In genomic region chr13:45989607-45990006, GRCh38 we compare ENCODE assay signal across 12 cellular contexts.
DNase-seq lines count a peak whose midpoint lies in the region; TF ChIP-seq lines count a peak whose summit lies in the region.
"Had no signal": no experiment of that assay in that cellular context is flagged by ENCODE, and none has a peak within 500 bp of the region (broad histone marks: within the 10 kb centered on the region; RNA-seq: fewer than 3 reads in every experiment).

No MANE protein-coding gene starts in this region.

- no peaks in the 10 kb centered on the region for H3K9me3 Mint-ChIP-seq in neural progenitor cell
- H3K9me3 Mint-ChIP-seq: activated CD4-positive, alpha-beta memory T cell treated with anti-CD3 and anti-CD28 coated beads for 36 hours had no signal

- H3K9me3 ChIP-seq in breast epithelium (no peaks in the 10 kb centered on the region), tibial artery (no peaks in the 10 kb centered on the region), neural progenitor cell (ENCODE audit: low read depth) (no peaks in the 10 kb centered on the region)

- TF ChIP-seq POLR2A in breast epithelium (IDR thresholded peaks at IDR 0.05), result no peak

- H3K27ac ChIP-seq in breast epithelium (peak overlapping the region; percentile 32 to 53), tibial artery (peak overlapping the region; percentile 28 to 42), neural progenitor cell (no peak overlapping the region)
- H3K27ac ChIP-seq: HL-60 had no signal

- no peaks in the 10 kb centered on the region for H3K27me3 ChIP-seq in breast epithelium
- H3K27me3 ChIP-seq in tibial artery, result no peaks in the 10 kb centered on the region
- H3K27me3 ChIP-seq in neural progenitor cell, result no peaks in the 10 kb centered on the region

- H3K27ac Mint-ChIP-seq in neural progenitor cell, result no peak overlapping the region
- H3K27ac Mint-ChIP-seq: activated CD4-positive, alpha-beta memory T cell treated with anti-CD3 and anti-CD28 coated beads for 36 hours had no signal

- H3K36me3 ChIP-seq in breast epithelium (peaks cover 5% of the 10 kb centered on the region), tibial artery (peaks cover 24 to 40% (median 39%) of the 10 kb centered on the region in 3 donors), neural progenitor cell (peaks cover 14% of the 10 kb centered on the region)

- TF ChIP-seq CTCF in breast epithelium (IDR thresholded peaks at IDR 0.05) (no peak), tibial artery (IDR thresholded peaks at IDR 0.05) (no peak), neural progenitor cell (IDR thresholded peaks at IDR 0.05) (no peak)

- H3K4me3 ChIP-seq in breast epithelium (no peak overlapping the region), tibial artery (no peak overlapping the region), neural progenitor cell (no peak overlapping the region)

- peaks cover 5% of the 10 kb centered on the region for H4K20me1 ChIP-seq in neural progenitor cell (ENCODE audit: low read depth)

- H3K4me2 ChIP-seq in neural progenitor cell, result no peak overlapping the region

- no peaks in the 10 kb centered on the region for H3K27me3 Mint-ChIP-seq in neural progenitor cell (ENCODE audit: insufficient read depth, low read depth)
- H3K27me3 Mint-ChIP-seq: activated CD4-positive, alpha-beta memory T cell treated with anti-CD3 and anti-CD28 coated beads for 36 hours had no signal

- H2AFZ ChIP-seq in neural progenitor cell (replicated peaks), result no peak overlapping the region

- H3K79me2 ChIP-seq in neural progenitor cell (ENCODE audit: low read depth), result no peaks in the 10 kb centered on the region

- peaks cover 35% of the 10 kb centered on the region for H3K36me3 Mint-ChIP-seq in neural progenitor cell

- intact Hi-C loops in breast epithelium (cut with DNase I; ENCODE audit: low total_unique reads) (no loop called here), tibial artery (cut with DNase I; ENCODE audit: low total_unique reads) (no loop called here)

- H3K4me3 Mint-ChIP-seq in neural progenitor cell, result no peak overlapping the region
- H3K4me3 Mint-ChIP-seq: activated CD4-positive, alpha-beta memory T cell treated with anti-CD3 and anti-CD28 coated beads for 36 hours had no signal

- H3F3A ChIP-seq in neural progenitor cell (ENCODE audit: low read depth), result no peaks in the 10 kb centered on the region

- DNase-seq in GM04504 (ENCODE audit: low read depth) (peak; percentile 41), breast epithelium (ENCODE audit: low spot score in 2 of 2) (no peak), hepatic stellate cell (ENCODE audit: low spot score) (peak; percentile 3), tibial artery (no peak), OCI-M1 (lab: John Stamatoyannopoulos, UW) (no peak), NCI-H1092 (lab: John Stamatoyannopoulos, UW) (no peak), neural progenitor cell (ENCODE audit: low spot score) (no peak)
- DNase-seq: activated CD4-positive, alpha-beta memory T cell treated with anti-CD3 and anti-CD28 coated beads for 36 hours; islet precursor cell; NCI-H146; NCI-H524 treated with DMSO at 0.1 percent for 48 hours had no signal

- peaks cover 3% of the 10 kb centered on the region for H3K4me1 Mint-ChIP-seq in neural progenitor cell

- H3K4me1 ChIP-seq in breast epithelium (no peaks in the 10 kb centered on the region), tibial artery (peaks cover 0 to 17% (median 3%) of the 10 kb centered on the region in 4 donors), neural progenitor cell (no peaks in the 10 kb centered on the region)

- no peak overlapping the region for H3K9ac ChIP-seq in neural progenitor cell

Comparison
In these comparisons a context has a peak if more than half of its experiments do, and no peak if none do; other contexts are left out.
1. DNase-seq: peak in GM04504 (single experiment) and hepatic stellate cell (single experiment); none in breast epithelium (0 of 2), tibial artery (0 of 2), OCI-M1 (single experiment), NCI-H1092 (single experiment) and neural progenitor cell (single experiment).